17 cellular contexts compared by ENCODE assay signal in the genomic region with DNA sequence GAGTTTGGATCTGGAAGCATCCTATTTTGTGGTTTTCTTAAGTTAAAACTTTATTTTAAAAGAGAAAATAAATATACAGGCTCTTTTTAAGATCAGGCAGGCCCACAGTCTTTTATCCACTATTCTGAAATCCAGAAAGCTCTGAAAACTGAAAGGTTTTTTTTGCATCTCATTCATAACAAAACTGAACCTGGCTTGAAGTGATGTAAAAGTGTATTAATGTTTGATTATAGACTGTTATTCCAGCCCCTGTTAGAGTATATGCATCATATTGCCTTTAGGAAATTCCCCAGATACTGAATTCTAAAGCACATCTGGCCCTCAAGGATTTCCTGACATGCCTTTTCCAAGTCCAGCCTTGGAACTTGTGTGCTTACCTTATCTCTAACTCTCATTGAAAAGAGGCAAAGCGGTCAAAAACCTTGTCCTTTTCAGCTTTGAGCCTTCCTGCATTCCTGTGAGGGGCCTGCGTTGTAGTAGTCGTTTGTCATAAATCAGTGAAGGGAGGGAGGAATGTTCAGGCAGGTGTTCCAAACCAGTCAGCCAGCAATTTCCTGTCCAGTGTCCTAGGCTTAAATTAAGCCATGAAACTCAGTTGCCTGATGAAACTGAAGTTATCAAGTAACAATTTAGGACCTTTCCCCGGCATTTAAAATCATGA.
A peak's percentile ranks its signal among the peaks of the same experiment; 100 is the strongest.
DNase-seq lines count a peak whose midpoint lies in the region; ATAC-seq and TF ChIP-seq lines count a peak whose summit lies in the region.
"Had no signal": no experiment of that assay in that cellular context is flagged by ENCODE, and none has a peak within 500 bp of the region (broad histone marks: within the 10 kb centered on the region; RNA-seq: fewer than 3 reads in every experiment).

No MANE protein-coding gene starts in this region.

- H3K4me3 ChIP-seq in BLaER1 (no peak overlapping the region), mammary epithelial cell (replicated peaks in 1 of 3; ENCODE audit: insufficient read depth in 1 of 3, low read depth in 2 of 3, low read length in 3 of 3) (no peak overlapping the region), mucosa of descending colon (no peak overlapping the region)
- H3K4me3 ChIP-seq: Peyer's patch, transverse colon had no signal

- H4K20me1 ChIP-seq in BLaER1 (peaks cover 65% of the 10 kb centered on the region), mammary epithelial cell (ENCODE audit: insufficient read depth, low read length) (no peaks in the 10 kb centered on the region)

- H3K36me3 Mint-ChIP-seq in glutamatergic neuron (ENCODE audit: unreplicated experiment) = no peaks in the 10 kb centered on the region

- no TSS peak for BruUV-seq in mammary epithelial cell (replicated peaks; lab: Mats Ljungman, UMichigan)

- ATAC-seq in HG03354 (IDR thresholded peaks at IDR 0.05; ENCODE audit: poor library complexity, severe bottlenecking, unreplicated experiment) (peak; percentile 48), mucosa of descending colon (peak; percentile 35), GM21723 (IDR thresholded peaks at IDR 0.05; ENCODE audit: unreplicated experiment) (no peak)
- ATAC-seq: effector memory CD8-positive, alpha-beta T cell had no signal

- DNase-seq in mammary epithelial cell (no peak), mucosa of descending colon (no peak), SK-N-DZ (ENCODE audit: low spot score) (no peak), middle frontal gyrus (ENCODE audit: extremely low spot score, low spot score) (no peak), glutamatergic neuron (no peak)
- DNase-seq: activated CD4-positive, alpha-beta T cell treated with anti-CD3 and anti-CD28 coated beads, Interleukin-2, amount 10 ng/mL, durations not matched to agents 7 days and 5 days; effector memory CD8-positive, alpha-beta T cell; head of caudate nucleus; NCI-H1105 treated with DMSO at 0.1 percent for 48 hours; NCI-H510A treated with DMSO at 0.1 percent for 48 hours; Peyer's patch; stimulated activated CD8-positive, alpha-beta memory T cell treated with anti-CD3 and anti-CD28 coated beads, Interleukin-4, amount 100 ng/mL, for 48 hours; transverse colon had no signal

- in situ Hi-C loops in mammary epithelial cell (cut with MboI; ENCODE audit: low sequenced_read_pairs in 2 of 2) = loop anchor here in 1 of 2 donors (25.0 kb wide), 1 partner anchor 95 kb away; no protein-coding TSS in a partner anchor

- H3K27ac Mint-ChIP-seq in glutamatergic neuron (ENCODE audit: unreplicated experiment) = no peak overlapping the region
- H3K27ac Mint-ChIP-seq: activated CD4-positive, alpha-beta T cell treated with anti-CD3 and anti-CD28 coated beads, Interleukin-2, amount 10 ng/mL, durations not matched to agents 7 days and 5 days had no signal

- H3K9ac ChIP-seq in BLaER1 (no peak overlapping the region), mammary epithelial cell (ENCODE audit: insufficient read depth, low read length) (no peak overlapping the region)
- H3K9ac ChIP-seq: parathyroid adenoma had no signal

- peak overlapping the region; percentile 30; the same call in 1 of the 2 replicates for H3K4me2 ChIP-seq in BLaER1
- no peak overlapping the region for H3K4me2 ChIP-seq in mammary epithelial cell (ENCODE audit: insufficient read depth, low read depth, low read length)

- intact Hi-C loops in mammary epithelial cell (cut with micrococcal nuclease) (no loop called here), mucosa of descending colon (cut with DNase I, micrococcal nuclease) (no loop called here)

- WGBS in mammary epithelial cell (ENCODE audit: low coverage, missing lambda C conversion rate) = 47% methylated on average over 4 of the region's 4 CpGs

- H3K9me3 ChIP-seq in BLaER1 = peaks cover 5% of the 10 kb centered on the region; the same call in 1 of the 2 replicates
- no peaks in the 10 kb centered on the region for H3K9me3 ChIP-seq in mammary epithelial cell (replicated peaks; ENCODE audit: insufficient read depth, low read length)
- no peaks in the 10 kb centered on the region for H3K9me3 ChIP-seq in mucosa of descending colon
- H3K9me3 ChIP-seq: Peyer's patch, transverse colon had no signal

- no peaks in the 10 kb centered on the region for H3K27me3 Mint-ChIP-seq in glutamatergic neuron (ENCODE audit: unreplicated experiment)
- H3K27me3 Mint-ChIP-seq: activated CD4-positive, alpha-beta T cell treated with anti-CD3 and anti-CD28 coated beads, Interleukin-2, amount 10 ng/mL, durations not matched to agents 7 days and 5 days; effector memory CD8-positive, alpha-beta T cell had no signal

- H3K79me2 ChIP-seq in mammary epithelial cell (ENCODE audit: insufficient read depth, low read length) = peaks cover 2% of the 10 kb centered on the region
- H3K79me2 ChIP-seq: parathyroid adenoma had no signal

- H3K4me3 Mint-ChIP-seq in glutamatergic neuron (ENCODE audit: unreplicated experiment) = no peak overlapping the region
- H3K4me3 Mint-ChIP-seq: activated CD4-positive, alpha-beta T cell treated with anti-CD3 and anti-CD28 coated beads, Interleukin-2, amount 10 ng/mL, durations not matched to agents 7 days and 5 days; effector memory CD8-positive, alpha-beta T cell had no signal

- H3K27ac ChIP-seq in BLaER1 = no peak overlapping the region
- peak overlapping the region; percentile 3 for H3K27ac ChIP-seq in mammary epithelial cell (ENCODE audit: insufficient read depth, low read depth, low read length)
- H3K27ac ChIP-seq: parathyroid adenoma, Peyer's patch, transverse colon had no signal

- H2AFZ ChIP-seq in mammary epithelial cell (ENCODE audit: low read depth, low read length) = no peak overlapping the region
- H2AFZ ChIP-seq: parathyroid adenoma had no signal

- H3K9me3 Mint-ChIP-seq in glutamatergic neuron (ENCODE audit: unreplicated experiment) = no peaks in the 10 kb centered on the region
- H3K9me3 Mint-ChIP-seq: effector memory CD8-positive, alpha-beta T cell had no signal

- H3K36me3 ChIP-seq in BLaER1 = peaks cover 55% of the 10 kb centered on the region
- peaks cover 3% of the 10 kb centered on the region for H3K36me3 ChIP-seq in mammary epithelial cell (ENCODE audit: insufficient read depth, low read length)
- H3K36me3 ChIP-seq in mucosa of descending colon (ENCODE audit: low read depth) = no peaks in the 10 kb centered on the region
- H3K36me3 ChIP-seq: Peyer's patch, transverse colon had no signal

- TF ChIP-seq CTCF in mammary epithelial cell (conservative IDR thresholded peaks at IDR 0.05 in 1 of 2, IDR thresholded peaks at IDR 0.05 in 1 of 2; ENCODE audit: extremely low read depth in 1 of 2, insufficient read depth in 1 of 2, low read depth in 1 of 2, low read length in 2 of 2) = no peak
- no peak for TF ChIP-seq CTCF in mucosa of descending colon (IDR thresholded peaks at IDR 0.05)
- no peak for TF ChIP-seq CTCF in glutamatergic neuron (IDR thresholded peaks at IDR 0.05; ENCODE audit: partially characterized antibody, unreplicated experiment)

- peaks cover 59% of the 10 kb centered on the region for H3K4me1 ChIP-seq in BLaER1
- H3K4me1 ChIP-seq in mammary epithelial cell (ENCODE audit: insufficient read depth, low read length) = peaks cover 37% of the 10 kb centered on the region
- H3K4me1 ChIP-seq in mucosa of descending colon (ENCODE audit: low read depth) = no peaks in the 10 kb centered on the region
- H3K4me1 ChIP-seq: parathyroid adenoma, Peyer's patch had no signal

- H3K27me3 ChIP-seq in BLaER1 (no peaks in the 10 kb centered on the region), mammary epithelial cell (ENCODE audit: insufficient read depth, low read length) (no peaks in the 10 kb centered on the region)
- H3K27me3 ChIP-seq: Peyer's patch, transverse colon had no signal

- CTCF ChIA-PET in mammary epithelial cell (lab: Charles Lee; ENCODE audit: low non-redundant PET) = no interaction called here

- dilution Hi-C loops in mammary epithelial cell (cut with HindIII; ENCODE audit: low sequenced_read_pairs) = no loop called here

- peaks cover 3% of the 10 kb centered on the region for H3K4me1 Mint-ChIP-seq in glutamatergic neuron (ENCODE audit: low read depth, unreplicated experiment)
